ENCODE assay signal across 8 cellular contexts in the genomic region with DNA sequence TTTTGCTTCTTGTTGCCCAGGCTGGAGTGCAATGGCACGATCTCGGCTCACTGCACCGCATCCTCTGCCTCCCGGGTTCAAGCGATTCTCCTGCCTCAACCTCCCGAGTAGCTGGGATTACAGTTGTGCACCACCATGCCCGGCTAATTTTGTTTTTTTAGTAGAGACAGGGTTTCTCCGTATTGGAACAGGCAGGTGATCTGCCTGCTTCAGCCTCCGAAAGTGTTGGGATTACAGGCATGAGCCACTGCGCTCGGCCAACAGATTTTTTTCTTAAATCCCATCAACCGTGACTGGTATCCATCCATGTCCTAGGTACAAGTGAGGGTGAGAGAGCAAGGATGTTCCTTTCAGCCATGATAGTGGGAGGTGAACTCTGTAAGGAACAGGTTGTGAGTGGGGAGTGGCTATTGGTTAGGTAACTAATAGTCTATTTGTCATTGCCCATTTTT.
DNase-seq lines count a peak whose midpoint lies in the region; ATAC-seq, FAIRE-seq and TF ChIP-seq lines count a peak whose summit lies in the region.
"Not testable (repeated sequence)": the region's sequence is repeated elsewhere in the genome, so short reads cannot be mapped to it uniquely, and the experiment has no call there.

No MANE protein-coding gene starts in this region.

- FAIRE-seq in K562 (lab: Jason Lieb, UNC): not testable (repeated sequence)

- H3K36me3 Mint-ChIP-seq in stimulated activated effector memory CD8-positive, alpha-beta T cell treated with anti-CD3 and anti-CD28 coated beads, Interleukin-12 subunit alpha, Interleukin-12 subunit beta, amount 100 ng/mL, for 72 hours: not testable (repeated sequence)

- H3K4me2 ChIP-seq in K562 (ENCODE audit: insufficient read depth, low read length): not testable (repeated sequence)

- H3K36me3 ChIP-seq in K562 (ENCODE audit: control insufficient read depth, insufficient read depth, low read length): peaks cover 23% of the 10 kb centered on the region; the same call in 1 of the 3 replicates
- H3K36me3 ChIP-seq in gastroesophageal sphincter; aorta (ENCODE audit: control insufficient read depth in 1 of 2, insufficient read depth in 2 of 2, low read length in 1 of 2): not testable (repeated sequence)

- not testable (repeated sequence) for H3K27me3 ChIP-seq in K562 (ENCODE audit: control insufficient read depth in 2 of 2, insufficient read depth in 2 of 2, low read length in 2 of 2); gastroesophageal sphincter; aorta (ENCODE audit: control insufficient read depth in 1 of 2, insufficient read depth in 2 of 2, low read length in 1 of 2)

- not testable (repeated sequence) for TF ChIP-seq POLR2A in K562 (conservative IDR thresholded peaks at IDR 0.05); gastroesophageal sphincter (IDR thresholded peaks at IDR 0.05)

- CTCF ChIA-PET in K562 (lab: Yijun Ruan, JAX; ENCODE audit: low intra/inter-chr PET ratio): not testable (repeated sequence)

- not testable (repeated sequence) for H3K9ac ChIP-seq in K562 (ENCODE audit: insufficient read depth in 1 of 2, low read depth in 2 of 2, low read length in 2 of 2)

- not testable (repeated sequence) for H3K4me1 ChIP-seq in K562 (replicated peaks in 1 of 2; ENCODE audit: control insufficient read depth in 2 of 2, insufficient read depth in 2 of 2, low read length in 2 of 2); gastroesophageal sphincter; aorta (ENCODE audit: control insufficient read depth in 1 of 2, insufficient read depth in 2 of 2, low read length in 2 of 2)

- H3K27ac ChIP-seq in K562 (ENCODE audit: extremely low read depth, low read depth, low read length); gastroesophageal sphincter; aorta (ENCODE audit: low read depth in 1 of 2, low read length in 2 of 2): not testable (repeated sequence)

- not testable (repeated sequence) for H3K9me3 Mint-ChIP-seq in stimulated activated effector memory CD8-positive, alpha-beta T cell treated with anti-CD3 and anti-CD28 coated beads, Interleukin-12 subunit alpha, Interleukin-12 subunit beta, amount 100 ng/mL, for 72 hours

- H3K9me1 ChIP-seq in K562 (ENCODE audit: control insufficient read depth, insufficient read depth, low read length): not testable (repeated sequence)

- intact Hi-C loops in K562 (cut with micrococcal nuclease); aorta (cut with DNase I): not testable (repeated sequence)

- POLR2A ChIA-PET in K562 (lab: Yijun Ruan, JAX): not testable (repeated sequence)

- TF ChIP-seq RAD21 in K562 (CRISPR knock-in tag; conservative IDR thresholded peaks at IDR 0.05 in 1 of 2, IDR thresholded peaks at IDR 0.05 in 1 of 2): not testable (repeated sequence)

- H3K79me2 ChIP-seq in K562 (ENCODE audit: control insufficient read depth, insufficient read depth, low read length): peaks cover 66% of the 10 kb centered on the region

- H3K4me3 ChIP-seq in K562; gastroesophageal sphincter; aorta (ENCODE audit: low read length in 2 of 2): not testable (repeated sequence)

- not testable (repeated sequence) for BruUV-seq in K562 (replicated peaks; lab: Mats Ljungman, UMichigan)

- not testable (repeated sequence) for H3K4me1 Mint-ChIP-seq in stimulated activated effector memory CD8-positive, alpha-beta T cell treated with anti-CD3 and anti-CD28 coated beads, Interleukin-12 subunit alpha, Interleukin-12 subunit beta, amount 100 ng/mL, for 72 hours

- not testable (repeated sequence) for H4K20me1 ChIP-seq in K562 (replicated peaks; ENCODE audit: control insufficient read depth, insufficient read depth, low read length)

- not testable (repeated sequence) for H3K4me3 Mint-ChIP-seq in stimulated activated effector memory CD8-positive, alpha-beta T cell treated with anti-CD3 and anti-CD28 coated beads, Interleukin-12 subunit alpha, Interleukin-12 subunit beta, amount 100 ng/mL, for 72 hours

- H3K9me3 ChIP-seq in K562 (replicated peaks; ENCODE audit: control insufficient read depth, insufficient read depth, low read depth, low read length); aorta (ENCODE audit: control insufficient read depth, low read length): not testable (repeated sequence)
- peaks cover 0 to 28% (median 0%) of the 10 kb centered on the region in 3 donors for H3K9me3 ChIP-seq in gastroesophageal sphincter

- DNase-seq in EL (peak; percentile 5), HT1080 (ENCODE audit: low read depth) (peak; percentile 30), K562 (ENCODE audit: extremely low read depth in 1 of 4, low spot score in 3 of 4) (peak in 1 of 4 experiments; percentile 36), iPS-NIHi7 (ENCODE audit: extremely low spot score) (peak; percentile 31), medulla oblongata (ENCODE audit: extremely low spot score) (peak; percentile 66), aorta (peak in 1 of 2 donors; percentile 81)
- DNase-seq in stimulated activated effector memory CD8-positive, alpha-beta T cell treated with anti-CD3 and anti-CD28 coated beads, Interleukin-12 subunit alpha, Interleukin-12 subunit beta, amount 100 ng/mL, for 72 hours (ENCODE audit: low spot score in 2 of 2): not testable (repeated sequence)

- H2AFZ ChIP-seq in K562 (ENCODE audit: low read depth, low read length): not testable (repeated sequence)

- 13% methylated on average over 12 of the region's 12 CpGs for WGBS in K562 (ENCODE audit: insufficient coverage, low coverage, missing lambda C conversion rate)
- 66 to 67% methylated on average over 12 of the region's 12 CpGs for WGBS in gastroesophageal sphincter (ENCODE audit: low coverage in 1 of 2), 2 donors
- 71 to 74% methylated on average over 12 of the region's 12 CpGs for WGBS in aorta, 2 donors

- TF ChIP-seq CTCF in K562 (IDR thresholded peaks at IDR 0.05 in 2 of 3, conservative IDR thresholded peaks at IDR 0.05 in 1 of 3; ENCODE audit: insufficient read depth in 2 of 3, low read depth in 1 of 3, low read length in 3 of 3); gastroesophageal sphincter (IDR thresholded peaks at IDR 0.05): not testable (repeated sequence)

- not testable (repeated sequence) for ATAC-seq in K562
- peak; percentile 20 for ATAC-seq in gastroesophageal sphincter
- ATAC-seq in stimulated activated effector memory CD8-positive, alpha-beta T cell treated with anti-CD3 and anti-CD28 coated beads, Interleukin-12 subunit alpha, Interleukin-12 subunit beta, amount 100 ng/mL, for 72 hours: peak; percentile 3
- peak; percentile 31 for ATAC-seq in aorta (ENCODE audit: low FRiP score)

- TF ChIP-seq EP300 in K562 (IDR thresholded peaks at IDR 0.05; ENCODE audit: low read length); gastroesophageal sphincter (IDR thresholded peaks at IDR 0.05): not testable (repeated sequence)

- in situ Hi-C loops in K562 (cut with MboI): not testable (repeated sequence)

- H3K27ac Mint-ChIP-seq in stimulated activated effector memory CD8-positive, alpha-beta T cell treated with anti-CD3 and anti-CD28 coated beads, Interleukin-12 subunit alpha, Interleukin-12 subunit beta, amount 100 ng/mL, for 72 hours: not testable (repeated sequence)

TF ChIP-seq in K562, 482 proteins besides CTCF, POLR2A, EP300 and RAD21:
- TF ChIP-seq, protein P1, sequence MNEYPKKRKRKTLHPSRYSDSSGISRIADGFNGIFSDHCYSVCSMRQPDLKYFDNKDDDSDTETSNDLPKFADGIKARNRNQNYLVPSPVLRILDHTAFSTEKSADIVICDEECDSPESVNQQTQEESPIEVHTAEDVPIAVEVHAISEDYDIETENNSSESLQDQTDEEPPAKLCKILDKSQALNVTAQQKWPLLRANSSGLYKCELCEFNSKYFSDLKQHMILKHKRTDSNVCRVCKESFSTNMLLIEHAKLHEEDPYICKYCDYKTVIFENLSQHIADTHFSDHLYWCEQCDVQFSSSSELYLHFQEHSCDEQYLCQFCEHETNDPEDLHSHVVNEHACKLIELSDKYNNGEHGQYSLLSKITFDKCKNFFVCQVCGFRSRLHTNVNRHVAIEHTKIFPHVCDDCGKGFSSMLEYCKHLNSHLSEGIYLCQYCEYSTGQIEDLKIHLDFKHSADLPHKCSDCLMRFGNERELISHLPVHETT (CRISPR knock-in tag; conservative IDR thresholded peaks at IDR 0.05 in 1 of 2, IDR thresholded peaks at IDR 0.05 in 1 of 2): 0 out of 4 replicates have a peak, but pooled peaks of 1 of the 2 experiments have one; percentile 3
- TF ChIP-seq ATF1 (CRISPR knock-in tag; IDR thresholded peaks at IDR 0.05): 0 out of 2 replicates have a peak, but pooled peaks have one; percentile 1
- TF ChIP-seq ATF1 (tag; IDR thresholded peaks at IDR 0.05): not testable (repeated sequence)
- TF ChIP-seq, protein P2, sequence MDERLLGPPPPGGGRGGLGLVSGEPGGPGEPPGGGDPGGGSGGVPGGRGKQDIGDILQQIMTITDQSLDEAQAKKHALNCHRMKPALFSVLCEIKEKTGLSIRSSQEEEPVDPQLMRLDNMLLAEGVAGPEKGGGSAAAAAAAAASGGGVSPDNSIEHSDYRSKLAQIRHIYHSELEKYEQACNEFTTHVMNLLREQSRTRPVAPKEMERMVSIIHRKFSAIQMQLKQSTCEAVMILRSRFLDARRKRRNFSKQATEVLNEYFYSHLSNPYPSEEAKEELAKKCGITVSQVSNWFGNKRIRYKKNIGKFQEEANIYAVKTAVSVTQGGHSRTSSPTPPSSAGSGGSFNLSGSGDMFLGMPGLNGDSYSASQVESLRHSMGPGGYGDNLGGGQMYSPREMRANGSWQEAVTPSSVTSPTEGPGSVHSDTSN (CRISPR knock-in tag; IDR thresholded peaks at IDR 0.05; ENCODE audit: low read depth): 0 out of 2 replicates have a peak, but pooled peaks have one; percentile 25
- TF ChIP-seq, protein P2 (tag; conservative IDR thresholded peaks at IDR 0.05; ENCODE audit: low read depth): not testable (repeated sequence)
TF ChIP-seq in K562: peak in this region for 3; not testable (repeated sequence) for 479.
